25 cellular contexts compared by ENCODE assay signal in the genomic region with DNA sequence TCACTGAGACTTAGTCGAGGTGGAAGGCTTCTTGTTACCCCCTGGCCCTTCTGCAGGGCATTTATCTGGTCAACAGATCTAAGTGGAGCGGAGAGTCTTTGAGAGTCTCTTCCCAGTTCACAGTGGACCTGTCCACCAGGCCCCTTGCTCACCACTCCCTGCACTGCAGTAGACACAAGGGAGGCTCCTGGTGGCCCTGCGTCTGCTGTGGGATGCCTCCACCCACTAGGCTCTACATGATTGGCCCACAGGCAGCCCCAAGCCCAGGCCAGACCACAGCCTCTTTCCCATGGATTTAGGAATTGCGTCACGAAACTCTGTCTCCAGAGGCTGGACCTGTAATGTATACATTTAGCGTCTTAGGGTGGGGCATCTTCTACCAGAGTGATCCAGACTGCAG. TPM values are rescaled to one million over a fixed set of nuclear protein-coding genes. Genes with fewer than 3 reads are reported as not detected.
DNase-seq lines count a peak whose midpoint lies in the region; ATAC-seq and TF ChIP-seq lines count a peak whose summit lies in the region.
"Had no signal": no experiment of that assay in that cellular context is flagged by ENCODE, and none has a peak within 500 bp of the region (broad histone marks: within the 10 kb centered on the region; RNA-seq: fewer than 3 reads in every experiment).

No MANE protein-coding gene starts in this region.

- H3K27me3 ChIP-seq in BLaER1 (no peaks in the 10 kb centered on the region), esophagus muscularis mucosa (no peaks in the 10 kb centered on the region), neutrophil (no peaks in the 10 kb centered on the region), thyroid gland (no peaks in the 10 kb centered on the region), right lobe of liver (no peaks in the 10 kb centered on the region)
- H3K27me3 ChIP-seq: SJSA1 had no signal

- peak overlapping the region; percentile 90 for H3K4me2 ChIP-seq in BLaER1
- H3K4me2 ChIP-seq in OCI-LY7 (ENCODE audit: low read length): peak overlapping the region; percentile 49
- H3K4me2 ChIP-seq: GM23338 had no signal

- intact Hi-C loops in OCI-LY7 (cut with micrococcal nuclease; ENCODE audit: unreplicated experiment): no loop called here
- intact Hi-C loops in esophagus muscularis mucosa (cut with DNase I): no loop called here
- intact Hi-C loops in thyroid gland (cut with DNase I): no loop called here
- intact Hi-C loops in right lobe of liver (cut with DNase I): no loop called here

- no peak for TF ChIP-seq EP300 in esophagus muscularis mucosa (IDR thresholded peaks at IDR 0.05)

- no peaks in the 10 kb centered on the region for H3K79me2 ChIP-seq in OCI-LY7 (ENCODE audit: insufficient read depth, low read depth, low read length)

- H3K4me3 ChIP-seq in BLaER1 (peak overlapping the region; percentile 44; the same call in 1 of the 2 replicates), OCI-LY7 (ENCODE audit: low read depth, low read length, poor library complexity, severe bottlenecking) (peak overlapping the region; percentile 11), esophagus muscularis mucosa (no peak overlapping the region), neutrophil (ENCODE audit: low read depth in 1 of 2, low read length in 1 of 2) (no peak overlapping the region), thyroid gland (replicated peaks in 1 of 3) (no peak overlapping the region), right lobe of liver (no peak overlapping the region)
- H3K4me3 ChIP-seq: GM12878, GM23338, HAP-1, SJSA1 had no signal

- H3K9ac ChIP-seq in BLaER1: peak overlapping the region; percentile 82

- POLR2A ChIA-PET in OCI-LY7 (lab: Charles Lee): interaction anchor here (0.8 to 3.9 kb wide), 5 partner anchors 15 to 39 kb away, joined by 3 to 33 read pairs (median 6); a partner anchor contains a TSS

- H3K36me3 ChIP-seq in BLaER1 (peaks cover 42% of the 10 kb centered on the region), OCI-LY7 (ENCODE audit: insufficient read depth, low read length) (peaks cover 28% of the 10 kb centered on the region), esophagus muscularis mucosa (peaks cover 14 to 53% (median 26%) of the 10 kb centered on the region in 4 donors), neutrophil (peaks cover 42% of the 10 kb centered on the region), thyroid gland (peaks cover 0 to 6% of the 10 kb centered on the region in 2 donors), right lobe of liver (peaks cover 0 to 21% (median 0%) of the 10 kb centered on the region in 4 donors)

- H2AFZ ChIP-seq in OCI-LY7 (ENCODE audit: low read length): no peak overlapping the region
- H2AFZ ChIP-seq: GM23338 had no signal

- H3K9me2 ChIP-seq in OCI-LY7 (ENCODE audit: insufficient read depth, low read length): no peaks in the 10 kb centered on the region

- peak overlapping the region; percentile 97 for H3K27ac ChIP-seq in BLaER1
- H3K27ac ChIP-seq in OCI-LY7 (ENCODE audit: low read depth, low read length, poor library complexity, severe bottlenecking): peak overlapping the region; percentile 80
- H3K27ac ChIP-seq in esophagus muscularis mucosa (replicated peaks in 1 of 4): no peak overlapping the region
- peak overlapping the region; percentile 91 for H3K27ac ChIP-seq in neutrophil
- H3K27ac ChIP-seq in thyroid gland: no peak overlapping the region
- no peak overlapping the region for H3K27ac ChIP-seq in right lobe of liver
- H3K27ac ChIP-seq: HL-60, SJSA1 had no signal

- H4K20me1 ChIP-seq in BLaER1 (no peaks in the 10 kb centered on the region), OCI-LY7 (ENCODE audit: insufficient read depth, low read length) (0 out of 2 replicates have a peak, but pooled peaks cover 4% of the 10 kb centered on the region)

- CTCF ChIA-PET in OCI-LY7 (lab: Charles Lee; ENCODE audit: unreplicated experiment): no interaction called here

- no peaks in the 10 kb centered on the region for H3K9me3 ChIP-seq in BLaER1
- no peaks in the 10 kb centered on the region for H3K9me3 ChIP-seq in OCI-LY7 (ENCODE audit: low read length)
- H3K9me3 ChIP-seq in esophagus muscularis mucosa: no peaks in the 10 kb centered on the region
- H3K9me3 ChIP-seq in neutrophil: no peaks in the 10 kb centered on the region
- no peaks in the 10 kb centered on the region for H3K9me3 ChIP-seq in thyroid gland
- no peaks in the 10 kb centered on the region for H3K9me3 ChIP-seq in right lobe of liver
- H3K9me3 ChIP-seq: HAP-1, SJSA1 had no signal

- BruUV-seq in OCI-LY7 (replicated peaks; lab: Mats Ljungman, UMichigan): no TSS peak

- DNase-seq in OCI-LY7 (ENCODE audit: low spot score) (no peak), esophagus muscularis mucosa (ENCODE audit: extremely low spot score) (peak; percentile 62), T-helper 1 cell (no peak), thyroid gland (no peak), right lobe of liver (no peak)
- DNase-seq: AML-193; CD4-positive, CD25-positive, alpha-beta regulatory T cell; COR-L47; DMS79 treated with DMSO at 0.1 percent for 48 hours; KG1; NCI-H1105; NCI-H146; NCI-H2029; NCI-H226; NCI-H510A treated with DMSO at 0.1 percent for 48 hours; NCI-H82 had no signal

- ATAC-seq in HG03135 (IDR thresholded peaks at IDR 0.05; ENCODE audit: unreplicated experiment) (no peak), right lobe of liver (no peak)
- ATAC-seq: GM12878, GM23338, Right ventricle myocardium inferior had no signal

- TF ChIP-seq POLR2A in esophagus muscularis mucosa (IDR thresholded peaks at IDR 0.05; ENCODE audit: low read depth) (no peak), thyroid gland (IDR thresholded peaks at IDR 0.05) (no peak), right lobe of liver (IDR thresholded peaks at IDR 0.05) (no peak)

- TF ChIP-seq CTCF in OCI-LY7 (conservative IDR thresholded peaks at IDR 0.05; ENCODE audit: low read length) (no peak), esophagus muscularis mucosa (IDR thresholded peaks at IDR 0.05) (no peak), neutrophil (IDR thresholded peaks at IDR 0.05) (no peak), thyroid gland (IDR thresholded peaks at IDR 0.05) (no peak), right lobe of liver (IDR thresholded peaks at IDR 0.05) (no peak)

- 47% methylated on average over 3 of the region's 6 CpGs for WGBS in esophagus muscularis mucosa
- 84 to 93% methylated on average over 6 of the region's 6 CpGs for WGBS in thyroid gland, 2 donors
- WGBS in right lobe of liver (ENCODE audit: insufficient coverage, low coverage, low lambda C conversion rate, missing lambda C conversion rate): 88% methylated on average over 3 of the region's 6 CpGs

- H3K4me1 ChIP-seq in BLaER1: peaks cover 100% of the 10 kb centered on the region
- H3K4me1 ChIP-seq in OCI-LY7 (ENCODE audit: insufficient read depth, low read length, poor library complexity, severe bottlenecking): peaks cover 95% of the 10 kb centered on the region
- peaks cover 26 to 31% (median 29%) of the 10 kb centered on the region in 4 donors for H3K4me1 ChIP-seq in esophagus muscularis mucosa
- H3K4me1 ChIP-seq in neutrophil (ENCODE audit: control insufficient read depth in 1 of 2, insufficient read depth in 1 of 2, low read depth in 1 of 2, low read length in 1 of 2): peaks cover 41 to 49% of the 10 kb centered on the region in 2 experiments
- peaks cover 0 to 10% of the 10 kb centered on the region in 2 donors for H3K4me1 ChIP-seq in thyroid gland
- H3K4me1 ChIP-seq in right lobe of liver: peaks cover 0 to 6% (median 0%) of the 10 kb centered on the region in 4 donors

RNA-seq across cellular contexts. Expression of a gene that starts 28.4 kb away (rescaled TPM):
- 52.9 and 69.2 TPM in 2 replicates for total RNA-seq in OCI-LY7 (2014; rRNA removed; shearing (Covaris generic))
- 46.2 and 50.5 TPM in 2 replicates for total RNA-seq in OCI-LY7 (2022)
- total RNA-seq in esophagus muscularis mucosa: 10 to 100 TPM in 1 of 4 donors, 1 to 10 TPM in 3; 5.5 to 12.5 (median 8.4) TPM
- 10 to 100 TPM in 2 of 4 donors, 1 to 10 TPM in 2; 6.9 to 10.7 (median 9.6) TPM for total RNA-seq in thyroid gland
- 10 to 100 TPM in 2 of 6 experiments, 1 to 10 TPM in 4; 7.8 to 16.0 (median 9.7) TPM for total RNA-seq in right lobe of liver

Comparison
In these comparisons a context has a peak if more than half of its experiments do, and no peak if none do; other contexts are left out.
1. H3K27ac ChIP-seq: peak in BLaER1 (single experiment), OCI-LY7 (single experiment) and neutrophil (single experiment); none in esophagus muscularis mucosa (0 of 4), thyroid gland (0 of 3) and right lobe of liver (0 of 3).
2. H3K4me3 ChIP-seq: peak in BLaER1 (single experiment) and OCI-LY7 (single experiment); none in esophagus muscularis mucosa (0 of 4), neutrophil (0 of 2), thyroid gland (0 of 3) and right lobe of liver (0 of 3).